1 cellular context compared by ENCODE assay signal in the genomic region with DNA sequence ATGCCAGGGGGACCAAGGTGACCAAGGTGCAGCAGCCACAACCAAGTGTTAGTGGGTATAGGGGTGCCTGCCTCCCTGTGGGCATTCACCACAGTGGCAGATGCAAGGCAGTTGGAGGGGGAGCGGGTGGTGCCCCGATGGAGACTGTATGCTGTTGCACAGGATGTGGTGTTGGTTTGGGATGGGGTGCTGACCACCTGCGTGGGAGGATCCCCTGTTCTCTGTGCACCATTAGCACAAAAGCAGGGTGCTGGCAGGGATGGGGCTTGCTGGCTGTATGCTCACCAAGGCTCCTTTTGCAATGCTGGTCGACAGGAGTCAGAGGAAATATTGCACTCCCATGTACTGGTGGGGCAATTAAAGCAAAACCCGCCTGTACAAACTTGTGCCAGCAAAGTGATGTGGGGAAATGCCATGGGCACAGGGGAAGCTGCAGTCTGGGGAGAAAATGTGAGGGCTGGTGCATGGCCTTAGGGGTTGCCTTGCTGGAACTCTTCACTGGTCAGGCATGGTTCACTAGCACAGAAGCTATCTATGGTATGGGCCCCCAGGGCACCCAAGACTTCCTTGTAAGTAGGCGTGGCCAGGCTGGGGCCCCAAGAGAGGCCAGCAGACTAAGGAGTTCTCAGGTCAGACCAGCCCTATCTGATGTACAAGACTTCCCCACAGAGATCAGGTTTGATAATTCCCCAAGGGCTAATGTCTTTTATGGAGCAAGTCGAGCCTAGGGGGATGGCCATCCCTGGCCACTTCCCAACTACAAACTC.
TF ChIP-seq lines count a peak whose summit lies in the region.

No MANE protein-coding gene starts in this region.

TF ChIP-seq in H1, 55 proteins besides CTCF, POLR2A, EP300 and RAD21:
- TF ChIP-seq SIRT6 (IDR thresholded peaks at IDR 0.05; ENCODE audit: low read length) = no peak
- no peak for TF ChIP-seq KDM1A (IDR thresholded peaks at IDR 0.05; ENCODE audit: borderline replicate concordance, low read length)
- no peak for TF ChIP-seq FOSL1 (IDR thresholded peaks at IDR 0.05; ENCODE audit: insufficient read depth, low read depth, low read length)
- no peak for TF ChIP-seq RNF2 (IDR thresholded peaks at IDR 0.05; ENCODE audit: borderline replicate concordance, low read depth, low read length, missing control alignments, poor library complexity, severe bottlenecking)
- TF ChIP-seq CBX5 (IDR thresholded peaks at IDR 0.05; ENCODE audit: low read depth, low read length) = no peak
- TF ChIP-seq CBX8 (IDR thresholded peaks at IDR 0.05; ENCODE audit: borderline replicate concordance, low read depth, low read length) = no peak
- TF ChIP-seq SIN3A (conservative IDR thresholded peaks at IDR 0.05 in 1 of 2, IDR thresholded peaks at IDR 0.05 in 1 of 2; ENCODE audit: low read depth in 1 of 2, low read length in 2 of 2) = no peak
- TF ChIP-seq NANOG (IDR thresholded peaks at IDR 0.05; ENCODE audit: insufficient read depth, low read depth, low read length, poor library complexity, severe bottlenecking) = no peak
